ENCODE assay signal across 1 cellular context in the genomic region with DNA sequence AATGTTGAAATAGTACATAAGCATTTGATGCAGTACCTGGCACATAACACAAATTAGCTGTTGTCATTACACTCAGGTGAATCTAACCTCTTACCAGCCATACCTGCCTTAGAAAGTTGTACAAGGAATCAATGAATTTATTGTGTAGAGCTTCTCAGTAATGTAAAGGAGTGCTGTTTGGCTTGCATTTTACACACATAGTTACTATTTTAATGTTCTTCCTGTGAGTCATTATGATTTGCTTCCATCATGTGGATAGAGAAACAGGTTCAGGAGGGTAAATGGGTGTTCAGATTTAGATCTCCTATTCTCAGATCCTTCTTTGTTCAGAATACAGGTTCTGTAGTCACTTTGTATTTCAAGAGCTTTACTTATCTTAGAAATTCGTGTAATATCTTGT.
TF ChIP-seq lines count a peak whose summit lies in the region.

No MANE protein-coding gene starts in this region.

TF ChIP-seq in HCT116, 20 proteins besides CTCF, POLR2A, EP300 and RAD21 (continued from another document):
- TF ChIP-seq, protein P1, sequence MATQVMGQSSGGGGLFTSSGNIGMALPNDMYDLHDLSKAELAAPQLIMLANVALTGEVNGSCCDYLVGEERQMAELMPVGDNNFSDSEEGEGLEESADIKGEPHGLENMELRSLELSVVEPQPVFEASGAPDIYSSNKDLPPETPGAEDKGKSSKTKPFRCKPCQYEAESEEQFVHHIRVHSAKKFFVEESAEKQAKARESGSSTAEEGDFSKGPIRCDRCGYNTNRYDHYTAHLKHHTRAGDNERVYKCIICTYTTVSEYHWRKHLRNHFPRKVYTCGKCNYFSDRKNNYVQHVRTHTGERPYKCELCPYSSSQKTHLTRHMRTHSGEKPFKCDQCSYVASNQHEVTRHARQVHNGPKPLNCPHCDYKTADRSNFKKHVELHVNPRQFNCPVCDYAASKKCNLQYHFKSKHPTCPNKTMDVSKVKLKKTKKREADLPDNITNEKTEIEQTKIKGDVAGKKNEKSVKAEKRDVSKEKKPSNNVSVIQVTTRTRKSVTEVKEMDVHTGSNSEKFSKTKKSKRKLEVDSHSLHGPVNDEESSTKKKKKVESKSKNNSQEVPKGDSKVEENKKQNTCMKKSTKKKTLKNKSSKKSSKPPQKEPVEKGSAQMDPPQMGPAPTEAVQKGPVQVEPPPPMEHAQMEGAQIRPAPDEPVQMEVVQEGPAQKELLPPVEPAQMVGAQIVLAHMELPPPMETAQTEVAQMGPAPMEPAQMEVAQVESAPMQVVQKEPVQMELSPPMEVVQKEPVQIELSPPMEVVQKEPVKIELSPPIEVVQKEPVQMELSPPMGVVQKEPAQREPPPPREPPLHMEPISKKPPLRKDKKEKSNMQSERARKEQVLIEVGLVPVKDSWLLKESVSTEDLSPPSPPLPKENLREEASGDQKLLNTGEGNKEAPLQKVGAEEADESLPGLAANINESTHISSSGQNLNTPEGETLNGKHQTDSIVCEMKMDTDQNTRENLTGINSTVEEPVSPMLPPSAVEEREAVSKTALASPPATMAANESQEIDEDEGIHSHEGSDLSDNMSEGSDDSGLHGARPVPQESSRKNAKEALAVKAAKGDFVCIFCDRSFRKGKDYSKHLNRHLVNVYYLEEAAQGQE (IDR thresholded peaks at IDR 0.05; ENCODE audit: low read depth) = no peak
TF ChIP-seq in HCT116: peak in this region for 0.
